ENCODE assay signal across 10 cellular contexts in genomic region chr1:15155760-15156743, GRCh38. TPM values are rescaled to one million over a fixed set of nuclear protein-coding genes. Genes with fewer than 3 reads are reported as not detected.
DNase-seq lines count a peak whose midpoint lies in the region; ATAC-seq and TF ChIP-seq lines count a peak whose summit lies in the region.
"Had no signal": no experiment of that assay in that cellular context is flagged by ENCODE, and none has a peak within 500 bp of the region (broad histone marks: within the 10 kb centered on the region; RNA-seq: fewer than 3 reads in every experiment).

No MANE protein-coding gene starts in this region.

- H3K27me3 ChIP-seq in prostate gland (replicated peaks; ENCODE audit: insufficient read depth), result no peaks in the 10 kb centered on the region

- intact Hi-C loops in prostate gland (cut with DNase I), result no loop called here

- H3K27ac ChIP-seq in prostate gland, result peak overlapping the region; percentile 57 to 79

- WGBS in prostate gland, result 56% methylated on average over 14 of the region's 14 CpGs

- peaks cover 4% of the 10 kb centered on the region for H3K4me1 ChIP-seq in prostate gland (replicated peaks)

- TF ChIP-seq POLR2A in prostate gland (IDR thresholded peaks at IDR 0.05), result no peak

- POLR2A ChIA-PET in GM10248 (lab: Yijun Ruan, JAX), result no interaction called here

- no peak for TF ChIP-seq CTCF in GM10248 (IDR thresholded peaks at IDR 0.05; ENCODE audit: control extremely low read depth, extremely low read depth, low read depth, missing control alignments)
- no peak for TF ChIP-seq CTCF in choroid plexus epithelial cell (conservative IDR thresholded peaks at IDR 0.05; ENCODE audit: low read depth, low read length)
- TF ChIP-seq CTCF in prostate gland (IDR thresholded peaks at IDR 0.05), result no peak

- no peak for ATAC-seq in HG03442 (IDR thresholded peaks at IDR 0.05; ENCODE audit: unreplicated experiment)
- no peak for ATAC-seq in HG03342 (IDR thresholded peaks at IDR 0.05; ENCODE audit: unreplicated experiment)
- ATAC-seq in HG03571 (IDR thresholded peaks at IDR 0.05; ENCODE audit: unreplicated experiment), result no peak

- CTCF ChIA-PET in GM10248 (lab: Yijun Ruan, JAX), result interaction anchor here (1.1 to 2.8 kb wide), 3 partner anchors 27 to 149 kb away, joined by 3 to 13 read pairs (median 3); no protein-coding TSS in a partner anchor

- DNase-seq in GM10248 (ENCODE audit: extremely low spot score) (peak; percentile 45), NCI-H1694 treated with DMSO at 0.1 percent for 48 hours (lab: John Stamatoyannopoulos, UW) (peak; percentile 55), choroid plexus epithelial cell (ENCODE audit: low read depth) (peak; percentile 44), prostate gland (ENCODE audit: low spot score) (no peak), AG08395 (ENCODE audit: low spot score) (no peak)
- DNase-seq: amygdala, hippocampal formation had no signal

- no peaks in the 10 kb centered on the region for H3K9me3 ChIP-seq in prostate gland

- no peaks in the 10 kb centered on the region for H3K36me3 ChIP-seq in prostate gland

- no peak overlapping the region for H3K4me3 ChIP-seq in choroid plexus epithelial cell (ENCODE audit: low read depth, low read length)
- H3K4me3 ChIP-seq in prostate gland, result no peak overlapping the region

RNA-seq across cellular contexts. Expression of gene TMEM51, which starts 2.5 kb away (rescaled TPM):
- 10 to 100 TPM in 1 of 2 donors, 1 to 10 TPM in 1; 9.8 to 17.6 TPM for total RNA-seq in prostate gland

Comparison
In these comparisons a context has a peak if more than half of its experiments do, and no peak if none do; other contexts are left out.
1. DNase-seq: peak in GM10248 (single experiment), NCI-H1694 treated with DMSO at 0.1 percent for 48 hours (single experiment) and choroid plexus epithelial cell (single experiment); none in prostate gland (single experiment) and AG08395 (single experiment).